19 cellular contexts compared by ENCODE assay signal in genomic region chr13:112071011-112071901, GRCh38. TPM values are rescaled to one million over a fixed set of nuclear protein-coding genes. Genes with fewer than 3 reads are reported as not detected.
DNase-seq lines count a peak whose midpoint lies in the region; ATAC-seq and TF ChIP-seq lines count a peak whose summit lies in the region.
"Had no signal": no experiment of that assay in that cellular context is flagged by ENCODE, and none has a peak within 500 bp of the region (broad histone marks: within the 10 kb centered on the region; RNA-seq: fewer than 3 reads in every experiment).

No MANE protein-coding gene starts in this region.

- intact Hi-C loops in PC-3 (cut with micrococcal nuclease): no loop called here
- intact Hi-C loops in left lung (cut with DNase I): no loop called here

- CTCF ChIA-PET in PC-3 (lab: Charles Lee): no interaction called here

- peaks cover 16% of the 10 kb centered on the region for H3K9me3 Mint-ChIP-seq in activated naive CD8-positive, alpha-beta T cell treated with anti-CD3 and anti-CD28 coated beads, Interleukin-2, amount 50 U/mL, for 24 hours

- TF ChIP-seq EP300 in neural cell (conservative IDR thresholded peaks at IDR 0.05; ENCODE audit: poor library complexity, severe bottlenecking): no peak

- no peak for ATAC-seq in activated naive CD8-positive, alpha-beta T cell treated with anti-CD3 and anti-CD28 coated beads, Interleukin-2, amount 50 U/mL, for 24 hours
- ATAC-seq in PC-3 (no peak), left lung (no peak)
- ATAC-seq: A549, pancreas had no signal

- no peaks in the 10 kb centered on the region for H3K4me1 ChIP-seq in PC-3 (ENCODE audit: insufficient read depth, low read length)
- peaks cover 0 to 24% of the 10 kb centered on the region in 2 donors for H3K4me1 ChIP-seq in left lung
- H3K4me1 ChIP-seq: A549 had no signal

- no peaks in the 10 kb centered on the region for H3F3A ChIP-seq in neural cell (ENCODE audit: insufficient read depth, low read length, poor library complexity, severe bottlenecking)
- H3F3A ChIP-seq in PC-3 (ENCODE audit: low read length, unreplicated experiment): no peaks in the 10 kb centered on the region

- H3K4me3 Mint-ChIP-seq in activated naive CD8-positive, alpha-beta T cell treated with anti-CD3 and anti-CD28 coated beads, Interleukin-2, amount 50 U/mL, for 24 hours: no peak overlapping the region
- H3K4me3 Mint-ChIP-seq: activated B cell treated with CpG ODN at 0.5 μM for 24 hours had no signal

- BruUV-seq in PC-3 (replicated peaks; lab: Mats Ljungman, UMichigan): no TSS peak

- H3K9me2 ChIP-seq in neural cell (ENCODE audit: insufficient read depth, low read length): no peaks in the 10 kb centered on the region
- no peaks in the 10 kb centered on the region for H3K9me2 ChIP-seq in PC-3 (replicated peaks; ENCODE audit: low read length)

- no peaks in the 10 kb centered on the region for H3K9me3 ChIP-seq in neural cell (ENCODE audit: low read length)
- no peaks in the 10 kb centered on the region for H3K9me3 ChIP-seq in PC-3 (ENCODE audit: low read length)
- H3K9me3 ChIP-seq in left lung: no peaks in the 10 kb centered on the region
- H3K9me3 ChIP-seq: A549, pancreas had no signal

- POLR2A ChIA-PET in PC-3 (lab: Charles Lee; ENCODE audit: unreplicated experiment): no interaction called here

- H3K27me3 ChIP-seq in neural cell (ENCODE audit: insufficient read depth, low read depth, low read length): peaks cover under 1% of the 10 kb centered on the region
- H3K27me3 ChIP-seq in PC-3 (ENCODE audit: low read length): peaks cover 17% of the 10 kb centered on the region
- peaks cover 90 to 99% of the 10 kb centered on the region in 2 donors for H3K27me3 ChIP-seq in left lung

- H3K4me3 ChIP-seq in neural cell (ENCODE audit: low read length) (peak overlapping the region; percentile 76), PC-3 (ENCODE audit: low read length) (no peak overlapping the region), left lung (no peak overlapping the region)
- H3K4me3 ChIP-seq: A549, pancreas had no signal

- H3K36me3 ChIP-seq in neural cell (ENCODE audit: insufficient read depth, low read length): no peaks in the 10 kb centered on the region
- H3K36me3 ChIP-seq in PC-3 (ENCODE audit: low read depth, low read length): no peaks in the 10 kb centered on the region
- no peaks in the 10 kb centered on the region for H3K36me3 ChIP-seq in left lung
- H3K36me3 ChIP-seq: pancreas had no signal

- H3K79me2 ChIP-seq in neural cell (replicated peaks; ENCODE audit: insufficient read depth, low read length) (peaks cover 74% of the 10 kb centered on the region), PC-3 (ENCODE audit: low read length) (no peaks in the 10 kb centered on the region)

- H3K4me2 ChIP-seq in neural cell (ENCODE audit: low read length): peak overlapping the region; percentile 54
- no peak overlapping the region for H3K4me2 ChIP-seq in PC-3 (ENCODE audit: low read length)
- H3K4me2 ChIP-seq: A549 had no signal

- DNase-seq in NCI-H510A treated with DMSO at 0.1 percent for 48 hours (lab: John Stamatoyannopoulos, UW) (peak; percentile 42), NCI-H510A (lab: John Stamatoyannopoulos, UW) (no peak), NCI-H1092 (lab: John Stamatoyannopoulos, UW) (peak; percentile 69), PC-3 (no peak), left lung (no peak)
- no peak for DNase-seq in activated naive CD8-positive, alpha-beta T cell treated with anti-CD3 and anti-CD28 coated beads, Interleukin-2, amount 50 U/mL, for 24 hours
- no peak for DNase-seq in activated CD8-positive, alpha-beta memory T cell treated with anti-CD3 and anti-CD28 coated beads, Interleukin-2, amount 50 U/mL, for 4 hours
- DNase-seq: activated B cell treated with CpG ODN at 0.5 μM for 24 hours; activated T-cell treated with anti-CD3 and anti-CD28 coated beads, Interleukin-2, amount 50 U/mL, for 1 hour; mammary epithelial cell; NCI-H2171; OCI-M1; pancreas; stimulated activated CD4-positive, alpha-beta T cell treated with anti-CD3 and anti-CD28 coated beads, Interleukin-12 subunit alpha, Interleukin-12 subunit beta, amount 100 ng/mL, for 4 hours had no signal

- TF ChIP-seq CTCF in neural cell (IDR thresholded peaks at IDR 0.05; ENCODE audit: poor library complexity, severe bottlenecking) (no peak), PC-3 (conservative IDR thresholded peaks at IDR 0.05; ENCODE audit: low read depth, low read length) (no peak), left lung (IDR thresholded peaks at IDR 0.05) (no peak)

- H4K20me1 ChIP-seq in neural cell (ENCODE audit: insufficient read depth) (no peaks in the 10 kb centered on the region), PC-3 (ENCODE audit: low read length) (no peaks in the 10 kb centered on the region)

- H2AFZ ChIP-seq in neural cell (ENCODE audit: low read depth, low read length) (no peak overlapping the region), PC-3 (ENCODE audit: low read length) (no peak overlapping the region)

- H3K27ac ChIP-seq in neural cell (ENCODE audit: low read length) (peak overlapping the region; percentile 86), PC-3 (ENCODE audit: low read length) (no peak overlapping the region), left lung (no peak overlapping the region)
- H3K27ac ChIP-seq: A549, pancreas had no signal

- peaks cover 8% of the 10 kb centered on the region for H3K4me1 Mint-ChIP-seq in activated naive CD8-positive, alpha-beta T cell treated with anti-CD3 and anti-CD28 coated beads, Interleukin-2, amount 50 U/mL, for 24 hours

- peak overlapping the region; percentile 89 for H3K9ac ChIP-seq in neural cell (ENCODE audit: low read length)
- no peak overlapping the region for H3K9ac ChIP-seq in PC-3 (ENCODE audit: low read length)

- peak overlapping the region; percentile 41 for H3K27ac Mint-ChIP-seq in activated naive CD8-positive, alpha-beta T cell treated with anti-CD3 and anti-CD28 coated beads, Interleukin-2, amount 50 U/mL, for 24 hours
- H3K27ac Mint-ChIP-seq: activated B cell treated with CpG ODN at 0.5 μM for 24 hours had no signal

- peak; percentile 4 for TF ChIP-seq RAD21 in neural cell (conservative IDR thresholded peaks at IDR 0.05)

- H3K36me3 Mint-ChIP-seq in activated naive CD8-positive, alpha-beta T cell treated with anti-CD3 and anti-CD28 coated beads, Interleukin-2, amount 50 U/mL, for 24 hours (ENCODE audit: low read depth): peaks cover 13% of the 10 kb centered on the region

- peaks cover 64% of the 10 kb centered on the region for H3K27me3 Mint-ChIP-seq in activated naive CD8-positive, alpha-beta T cell treated with anti-CD3 and anti-CD28 coated beads, Interleukin-2, amount 50 U/mL, for 24 hours

TF ChIP-seq in neural cell, 6 proteins besides CTCF, POLR2A, EP300 and RAD21:
- TF ChIP-seq POLR2AphosphoS5 (IDR thresholded peaks at IDR 0.05) (peak; percentile 14), REST (IDR thresholded peaks at IDR 0.05; ENCODE audit: borderline replicate concordance) (peak; percentile 16), EZH2 (IDR thresholded peaks at IDR 0.05; ENCODE audit: borderline replicate concordance, insufficient read depth, low read length, poor library complexity, severe bottlenecking) (no peak)

RNA-seq across cellular contexts. Expression of gene SOX1, which starts 4.3 kb away (rescaled TPM):
- polyA plus RNA-seq in neural cell: 13.2 and 18.5 TPM in 2 replicates
- polyA minus RNA-seq in neural cell: 19.5 and 21.8 TPM in 2 replicates
- total RNA-seq in PC-3 (2014; rRNA removed) (not detected in 2 replicates), left lung (not detected)
- total RNA-seq: activated B cell treated with CpG ODN at 0.5 μM for 24 hours, dermis microvascular lymphatic vessel endothelial cell, LHCN-M2, mammary epithelial cell, pancreas, subcutaneous adipose tissue had no signal
- polyA plus RNA-seq: A549, mammary epithelial cell, pancreas had no signal

Comparison
In these comparisons a context has a peak if more than half of its experiments do, and no peak if none do; other contexts are left out.
1. DNase-seq: peak in NCI-H510A treated with DMSO at 0.1 percent for 48 hours (single experiment) and NCI-H1092 (single experiment); none in NCI-H510A (single experiment), activated naive CD8-positive, alpha-beta T cell treated with anti-CD3 and anti-CD28 coated beads, Interleukin-2, amount 50 U/mL, for 24 hours (single experiment), PC-3 (single experiment), left lung (0 of 2) and activated CD8-positive, alpha-beta memory T cell treated with anti-CD3 and anti-CD28 coated beads, Interleukin-2, amount 50 U/mL, for 4 hours (single experiment).